ENCODE assay signal across 1 cellular context in genomic region chr19:7386769-7387168, GRCh38.
A peak's percentile ranks its signal among the peaks of the same experiment; 100 is the strongest.
TF ChIP-seq lines count a peak whose summit lies in the region.

No MANE protein-coding gene starts in this region.

TF ChIP-seq in GM12878, 131 proteins besides CTCF, POLR2A, EP300 and RAD21 (continued from another document):
- TF ChIP-seq, protein P1, sequence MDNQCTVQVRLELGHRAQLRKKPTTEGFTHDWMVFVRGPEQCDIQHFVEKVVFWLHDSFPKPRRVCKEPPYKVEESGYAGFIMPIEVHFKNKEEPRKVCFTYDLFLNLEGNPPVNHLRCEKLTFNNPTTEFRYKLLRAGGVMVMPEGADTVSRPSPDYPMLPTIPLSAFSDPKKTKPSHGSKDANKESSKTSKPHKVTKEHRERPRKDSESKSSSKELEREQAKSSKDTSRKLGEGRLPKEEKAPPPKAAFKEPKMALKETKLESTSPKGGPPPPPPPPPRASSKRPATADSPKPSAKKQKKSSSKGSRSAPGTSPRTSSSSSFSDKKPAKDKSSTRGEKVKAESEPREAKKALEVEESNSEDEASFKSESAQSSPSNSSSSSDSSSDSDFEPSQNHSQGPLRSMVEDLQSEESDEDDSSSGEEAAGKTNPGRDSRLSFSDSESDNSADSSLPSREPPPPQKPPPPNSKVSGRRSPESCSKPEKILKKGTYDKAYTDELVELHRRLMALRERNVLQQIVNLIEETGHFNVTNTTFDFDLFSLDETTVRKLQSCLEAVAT (IDR thresholded peaks at IDR 0.05): peak; percentile 93
